29 cellular contexts compared by ENCODE assay signal in the genomic region with DNA sequence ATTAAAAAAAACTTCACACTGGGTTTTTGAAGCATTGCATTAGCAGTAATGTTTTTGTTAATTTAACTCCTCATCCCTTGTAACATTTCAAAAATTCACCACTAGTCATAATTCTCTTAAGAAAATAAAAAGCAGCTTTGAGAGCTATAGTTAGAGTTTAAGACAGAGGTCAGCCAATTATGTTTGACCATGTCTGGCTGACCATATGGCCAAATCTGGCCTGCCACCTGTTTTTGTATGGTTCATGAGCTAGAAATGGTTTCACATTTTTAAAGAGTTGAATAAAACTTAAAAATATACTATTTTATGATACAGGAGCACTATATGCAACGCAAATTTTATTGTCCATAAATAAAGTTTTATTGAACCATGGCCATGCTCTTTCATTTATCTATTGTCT.
"Had no signal": no experiment of that assay in that cellular context is flagged by ENCODE, and none has a peak within 500 bp of the region (broad histone marks: within the 10 kb centered on the region; RNA-seq: fewer than 3 reads in every experiment).

No MANE protein-coding gene starts in this region.

- H3K27me3 ChIP-seq: body of pancreas, dorsolateral prefrontal cortex, foreskin keratinocyte, gastrocnemius medialis, heart right ventricle had no signal

- DNase-seq: activated CD4-positive, alpha-beta memory T cell treated with anti-CD3 and anti-CD28 coated beads, Interleukin-2, amount 10 ng/mL, durations not matched to agents 7 days and 5 days; activated CD4-positive, alpha-beta T cell treated with anti-CD3 and anti-CD28 coated beads for 36 hours; activated CD4-positive, alpha-beta T cell treated with anti-CD3 and anti-CD28 coated beads, Interleukin-2, amount 10 ng/mL, durations not matched to agents 7 days and 5 days; activated CD4-positive, alpha-beta T cell treated with anti-CD3 and anti-CD28 coated beads, Interleukin-2, amount 50 U/mL, for 4 hours; activated CD4-positive, CD25-positive, alpha-beta regulatory T cell; activated CD4-positive, CD25-positive, alpha-beta regulatory T cell treated with anti-CD3 and anti-CD28 coated beads, Interleukin-2, amount 50 U/mL, for 72 hours; activated CD8-positive, alpha-beta memory T cell treated with anti-CD3 and anti-CD28 coated beads, Interleukin-2, amount 50 U/mL, for 48 hours; activated effector memory CD4-positive, alpha-beta T cell treated with Interleukin-2 at 50 U/mL for 16 hours; activated gamma-delta T cell treated with Interleukin-2 at 50 U/mL for 16 hours; activated naive CD4-positive, alpha-beta T cell treated with anti-CD3 and anti-CD28 coated beads, Interleukin-2, amount 50 U/mL, for 16 hours; activated naive CD4-positive, alpha-beta T cell treated with Interleukin-2 at 50 U/mL for 16 hours; activated T-cell treated with anti-CD3 and anti-CD28 coated beads for 4 hours; activated T-cell treated with anti-CD3 and anti-CD28 coated beads, Interleukin-2, amount 50 U/mL, for 24 hours; amygdala; aorta; body of pancreas; cerebellar nuclear complex; effector memory CD4-positive, alpha-beta T cell; endodermal cell; foreskin keratinocyte; gastrocnemius medialis; heart right ventricle; T-helper 1 cell; T-helper 17 cell; T1000 had no signal

- H3K4me1 ChIP-seq: body of pancreas, gastrocnemius medialis, heart right ventricle had no signal

- H3K4me3 ChIP-seq: body of pancreas, coronary artery, dorsolateral prefrontal cortex, gastrocnemius medialis, heart right ventricle had no signal

- H3K9me3 ChIP-seq: body of pancreas, gastrocnemius medialis, heart right ventricle had no signal

- H3K36me3 ChIP-seq: gastrocnemius medialis, heart right ventricle had no signal

- H3K27ac ChIP-seq: body of pancreas, coronary artery, dorsolateral prefrontal cortex, foreskin keratinocyte, gastrocnemius medialis, heart right ventricle had no signal

- ATAC-seq: activated CD4-positive, alpha-beta T cell treated with anti-CD3 and anti-CD28 coated beads for 36 hours; activated T-helper 17 cell treated with anti-CD3 and anti-CD28 coated beads, Interleukin-2, amount 50 U/mL, for 72 hours; body of pancreas; esophagus mucosa; foreskin keratinocyte; gastrocnemius medialis; heart right ventricle; T-helper 17 cell had no signal
